ENCODE assay signal across 1 cellular context in the genomic region with DNA sequence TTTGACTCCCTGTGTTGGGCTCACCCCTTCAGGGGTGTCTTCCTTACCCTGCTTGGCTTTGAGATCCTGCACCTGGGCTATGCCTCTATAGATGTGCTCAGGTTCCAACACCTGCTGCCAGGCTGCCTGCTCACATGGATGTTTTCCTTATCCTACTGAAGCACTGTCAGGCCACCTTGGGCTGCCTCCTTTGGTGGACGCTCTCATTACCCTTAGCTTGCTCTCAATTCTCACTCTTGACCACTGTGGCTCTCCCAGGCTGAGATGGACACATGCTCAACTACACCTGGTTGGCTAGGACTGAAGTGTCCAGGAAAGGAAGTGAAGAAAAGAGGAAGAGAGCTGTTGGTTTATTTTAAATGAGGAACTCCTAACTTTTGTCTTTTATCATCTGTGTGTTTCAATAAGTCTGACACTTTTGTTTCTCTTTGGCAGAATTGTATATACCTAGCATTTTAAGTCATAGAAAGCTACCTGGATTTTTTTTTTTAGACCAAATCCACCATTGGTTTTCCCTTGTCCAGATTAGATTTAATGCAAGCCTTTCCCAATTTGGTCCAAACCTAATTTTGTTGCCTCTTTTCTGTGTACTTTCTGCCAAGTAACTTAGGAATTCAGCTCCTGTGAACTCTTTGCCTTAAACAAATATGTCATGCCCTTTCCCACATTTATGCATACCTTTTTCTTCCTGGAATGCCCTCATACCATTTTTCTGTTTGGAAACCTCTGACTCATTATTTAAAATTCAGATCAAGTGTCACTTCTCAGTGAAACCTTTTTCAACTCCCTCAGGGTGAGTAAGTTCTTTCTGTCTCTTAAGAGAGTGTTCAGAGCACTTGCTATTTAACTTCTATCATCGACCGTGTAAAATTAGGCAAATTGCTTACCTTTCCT.
TF ChIP-seq lines count a peak whose summit lies in the region.

No MANE protein-coding gene starts in this region.

TF ChIP-seq in H1, 55 proteins besides CTCF, POLR2A, EP300 and RAD21 (continued from another document):
- TF ChIP-seq CHD7 (IDR thresholded peaks at IDR 0.05; ENCODE audit: insufficient replicate concordance, low read length) (no peak), CREB1 (IDR thresholded peaks at IDR 0.05) (no peak)
